1 cellular context compared by ENCODE assay signal in genomic region chr1:155070721-155071556, GRCh38.
TF ChIP-seq lines count a peak whose summit lies in the region.

No MANE protein-coding gene starts in this region.

TF ChIP-seq in HepG2, 621 proteins besides CTCF, POLR2A, EP300 and RAD21 (continued from another document and continues in another):
- TF ChIP-seq ZHX2 (IDR thresholded peaks at IDR 0.05; ENCODE audit: low read depth) (no peak), ZHX2 (CRISPR knock-in tag; IDR thresholded peaks at IDR 0.05; ENCODE audit: borderline replicate concordance) (no peak), JUND (CRISPR knock-in tag; IDR thresholded peaks at IDR 0.05) (no peak), ZNF251 (CRISPR knock-in tag; IDR thresholded peaks at IDR 0.05) (no peak), ZNF362 (CRISPR knock-in tag; IDR thresholded peaks at IDR 0.05; ENCODE audit: borderline replicate concordance) (no peak), RNF2 (conservative IDR thresholded peaks at IDR 0.05; ENCODE audit: low read depth) (0 out of 2 replicates have a peak, but pooled peaks have one; percentile 36), ZNF615 (CRISPR knock-in tag; IDR thresholded peaks at IDR 0.05; ENCODE audit: borderline replicate concordance) (no peak), HNRNPL (IDR thresholded peaks at IDR 0.05; ENCODE audit: low read depth, low read length) (no peak), TERF1 (CRISPR knock-in tag; IDR thresholded peaks at IDR 0.05) (no peak), ZNF776 (CRISPR knock-in tag; IDR thresholded peaks at IDR 0.05) (0 out of 2 replicates have a peak, but pooled peaks have one; percentile 62), ZNF451 (CRISPR knock-in tag; IDR thresholded peaks at IDR 0.05) (peak; percentile 16; the same call in 1 of the 2 replicates), HNRNPK (IDR thresholded peaks at IDR 0.05; ENCODE audit: low read depth, low read length, poor library complexity, severe bottlenecking) (peak; percentile 57), ZFP91 (CRISPR knock-in tag; IDR thresholded peaks at IDR 0.05; ENCODE audit: borderline replicate concordance) (peak; percentile 55; the same call in 1 of the 2 replicates), ZBTB14 (CRISPR knock-in tag; IDR thresholded peaks at IDR 0.05) (peak; percentile 95), GABPB1 (CRISPR knock-in tag; IDR thresholded peaks at IDR 0.05) (peak; percentile 41; the same call in 1 of the 2 replicates), BHLHE40 (IDR thresholded peaks at IDR 0.05; ENCODE audit: low read length) (peak; percentile 24; the same call in 1 of the 2 replicates), EHMT2 (IDR thresholded peaks at IDR 0.05; ENCODE audit: borderline replicate concordance, low read depth, low read length) (no peak), ZNF276 (CRISPR knock-in tag; IDR thresholded peaks at IDR 0.05; ENCODE audit: low read depth) (peak; percentile 65; the same call in 1 of the 2 replicates), ZNF160 (CRISPR knock-in tag; IDR thresholded peaks at IDR 0.05) (0 out of 2 replicates have a peak, but pooled peaks have one; percentile 41), THYN1 (CRISPR knock-in tag; IDR thresholded peaks at IDR 0.05; ENCODE audit: borderline replicate concordance, low read depth) (no peak), TCF12 (IDR thresholded peaks at IDR 0.05) (no peak), TCF12 (CRISPR knock-in tag; IDR thresholded peaks at IDR 0.05) (no peak), IKZF1 (IDR thresholded peaks at IDR 0.05) (no peak), KDM5B (CRISPR knock-in tag; IDR thresholded peaks at IDR 0.05; ENCODE audit: borderline replicate concordance) (peak; percentile 71; the same call in 1 of the 2 replicates), ZNF687 (CRISPR knock-in tag; IDR thresholded peaks at IDR 0.05) (peak; percentile 86), HDAC1 (CRISPR knock-in tag; IDR thresholded peaks at IDR 0.05) (no peak), CSRNP1 (CRISPR knock-in tag; IDR thresholded peaks at IDR 0.05) (no peak), THAP11 (CRISPR knock-in tag; IDR thresholded peaks at IDR 0.05) (peak; percentile 28; the same call in 1 of the 2 replicates), E2F5 (CRISPR knock-in tag; conservative IDR thresholded peaks at IDR 0.05) (0 out of 2 replicates have a peak, but pooled peaks have one; percentile 35), ZSCAN30 (CRISPR knock-in tag; IDR thresholded peaks at IDR 0.05) (no peak), HOMEZ (CRISPR knock-in tag; IDR thresholded peaks at IDR 0.05; ENCODE audit: low read depth) (no peak), AGO1 (IDR thresholded peaks at IDR 0.05; ENCODE audit: low read depth, low read length, poor library complexity, severe bottlenecking) (peak; percentile 79), KAT2B (IDR thresholded peaks at IDR 0.05; ENCODE audit: borderline replicate concordance, low read depth, low read length) (no peak), ZNF354B (CRISPR knock-in tag; IDR thresholded peaks at IDR 0.05) (no peak)
